16 cellular contexts compared by ENCODE assay signal in the genomic region with DNA sequence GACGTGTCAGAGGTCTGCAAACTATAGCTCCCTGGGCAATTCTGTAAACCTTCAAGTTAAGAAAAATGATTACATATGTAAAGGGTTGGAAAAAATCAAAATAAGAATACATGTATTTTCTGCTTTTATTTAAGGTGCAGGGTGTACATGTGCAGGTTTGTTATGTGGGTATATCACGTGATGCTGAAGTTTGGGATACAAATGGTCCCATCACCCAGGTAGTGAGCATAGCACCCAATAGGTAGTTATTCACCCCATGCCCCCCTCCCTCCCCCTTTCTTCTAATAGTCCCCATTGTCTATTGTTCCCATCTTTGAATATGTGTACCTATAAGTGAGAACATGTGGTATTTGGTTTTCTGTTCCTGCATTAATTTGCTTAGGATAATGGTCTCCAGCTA. TPM values are rescaled to one million over a fixed set of nuclear protein-coding genes. Genes with fewer than 3 reads are reported as not detected.
DNase-seq lines count a peak whose midpoint lies in the region; ATAC-seq, FAIRE-seq and TF ChIP-seq lines count a peak whose summit lies in the region.
"Had no signal": no experiment of that assay in that cellular context is flagged by ENCODE, and none has a peak within 500 bp of the region (broad histone marks: within the 10 kb centered on the region; RNA-seq: fewer than 3 reads in every experiment).

No MANE protein-coding gene starts in this region.

- H3K4me1 ChIP-seq in HepG2 (ENCODE audit: insufficient read depth, low read length) = no peaks in the 10 kb centered on the region
- H3K4me1 ChIP-seq in right lobe of liver = no peaks in the 10 kb centered on the region
- peaks cover 34% of the 10 kb centered on the region for H3K4me1 ChIP-seq in OCI-LY1 (ENCODE audit: insufficient read depth, low read length, severe bottlenecking)
- no peaks in the 10 kb centered on the region for H3K4me1 ChIP-seq in smooth muscle cell (ENCODE audit: low read depth)
- no peaks in the 10 kb centered on the region for H3K4me1 ChIP-seq in hepatocyte (ENCODE audit: insufficient read depth)
- H3K4me1 ChIP-seq: Caco-2 had no signal

- no TSS peak for BruUV-seq in HepG2 (replicated peaks; lab: Mats Ljungman, UMichigan)

- FAIRE-seq in HepG2 (lab: Jason Lieb, UNC) = no peak

- TF ChIP-seq EP300 in HepG2 (IDR thresholded peaks at IDR 0.05; ENCODE audit: low read depth in 2 of 2, low read length in 2 of 2) = no peak
- TF ChIP-seq EP300 in HepG2 (CRISPR knock-in tag; IDR thresholded peaks at IDR 0.05; ENCODE audit: borderline replicate concordance) = no peak

- no peak for ATAC-seq in HepG2
- no peak for ATAC-seq in right lobe of liver
- ATAC-seq: GM23338 had no signal

- H3K4me1 Mint-ChIP-seq in dendritic cell treated with granulocyte-macrophage colony-stimulating factor and Interleukin-4, amounts not matched to agents 40 ng/mL and 50 ng/mL, for 4 days (ENCODE audit: low read depth) = peaks cover 57% of the 10 kb centered on the region
- H3K4me1 Mint-ChIP-seq: CD4-positive, alpha-beta memory T cell had no signal

- H3K9ac ChIP-seq in HepG2 (ENCODE audit: insufficient read depth, low read depth, low read length) = no peak overlapping the region
- no peak overlapping the region for H3K9ac ChIP-seq in OCI-LY1 (ENCODE audit: low read length)
- H3K9ac ChIP-seq in smooth muscle cell (ENCODE audit: low read depth) = no peak overlapping the region
- H3K9ac ChIP-seq: KMS-11 had no signal

- no peaks in the 10 kb centered on the region for H3K9me3 Mint-ChIP-seq in dendritic cell treated with granulocyte-macrophage colony-stimulating factor and Interleukin-4, amounts not matched to agents 40 ng/mL and 50 ng/mL, for 4 days
- H3K9me3 Mint-ChIP-seq: GM23338 had no signal

- H3K4me3 ChIP-seq in HepG2 (replicated peaks in 1 of 3; ENCODE audit: insufficient read depth in 1 of 3, low read depth in 2 of 3, low read length in 3 of 3) = no peak overlapping the region
- H3K4me3 ChIP-seq in right lobe of liver = no peak overlapping the region
- H3K4me3 ChIP-seq in OCI-LY1 (ENCODE audit: low read depth, low read length, poor library complexity, severe bottlenecking) = no peak overlapping the region
- no peak overlapping the region for H3K4me3 ChIP-seq in smooth muscle cell
- H3K4me3 ChIP-seq in hepatocyte = no peak overlapping the region
- H3K4me3 ChIP-seq: GM23338 had no signal

- CTCF ChIA-PET in HepG2 (lab: Yijun Ruan, JAX; ENCODE audit: low intra/inter-chr PET ratio, low total read pairs) = no interaction called here

- TF ChIP-seq RAD21 in HepG2 (CRISPR knock-in tag; IDR thresholded peaks at IDR 0.05) = no peak

- H3F3A ChIP-seq in OCI-LY1 (ENCODE audit: insufficient read depth, low read length) (no peaks in the 10 kb centered on the region), smooth muscle cell (ENCODE audit: low read depth) (no peaks in the 10 kb centered on the region)

- H3K27me3 ChIP-seq in HepG2 (ENCODE audit: control insufficient read depth in 1 of 2, insufficient read depth in 2 of 2, low read length in 2 of 2) (no peaks in the 10 kb centered on the region), right lobe of liver (no peaks in the 10 kb centered on the region), OCI-LY1 (ENCODE audit: insufficient read depth, low read length) (no peaks in the 10 kb centered on the region), smooth muscle cell (ENCODE audit: low read depth) (no peaks in the 10 kb centered on the region), hepatocyte (no peaks in the 10 kb centered on the region)

- TF ChIP-seq POLR2A in HepG2 (IDR thresholded peaks at IDR 0.05; ENCODE audit: insufficient read depth in 1 of 2, low read depth in 2 of 2, low read length in 2 of 2) (no peak), right lobe of liver (IDR thresholded peaks at IDR 0.05) (no peak)

- no peaks in the 10 kb centered on the region for H3K36me3 Mint-ChIP-seq in dendritic cell treated with granulocyte-macrophage colony-stimulating factor and Interleukin-4, amounts not matched to agents 40 ng/mL and 50 ng/mL, for 4 days (ENCODE audit: low read depth)
- H3K36me3 Mint-ChIP-seq: CD4-positive, alpha-beta memory T cell had no signal

- no peaks in the 10 kb centered on the region for H3K9me3 ChIP-seq in HepG2 (ENCODE audit: low read length)
- no peaks in the 10 kb centered on the region for H3K9me3 ChIP-seq in right lobe of liver
- no peaks in the 10 kb centered on the region for H3K9me3 ChIP-seq in OCI-LY1 (ENCODE audit: low read length)
- no peaks in the 10 kb centered on the region for H3K9me3 ChIP-seq in smooth muscle cell (replicated peaks; ENCODE audit: low read depth)
- H3K9me3 ChIP-seq in hepatocyte (ENCODE audit: low read depth) = no peaks in the 10 kb centered on the region
- H3K9me3 ChIP-seq: Caco-2 had no signal

- H3K27me3 Mint-ChIP-seq in dendritic cell treated with granulocyte-macrophage colony-stimulating factor and Interleukin-4, amounts not matched to agents 40 ng/mL and 50 ng/mL, for 4 days = no peaks in the 10 kb centered on the region
- H3K27me3 Mint-ChIP-seq: CD4-positive, alpha-beta memory T cell had no signal

- intact Hi-C loops in HepG2 (cut with micrococcal nuclease; ENCODE audit: unreplicated experiment) (no loop called here), right lobe of liver (cut with DNase I) (no loop called here)
- intact Hi-C loops in dendritic cell treated with granulocyte-macrophage colony-stimulating factor and Interleukin-4, amounts not matched to agents 40 ng/mL and 50 ng/mL, for 4 days (cut with micrococcal nuclease) = loop anchor here (5.0 kb wide), 1 partner anchor 43 kb away; no protein-coding TSS in a partner anchor

- in situ Hi-C loops in HepG2 (cut with HindIII; ENCODE audit: extremely low pct_ligation_motif_present, low pct_unique_long_range_greater_than_20kb) = no loop called here

- no peak overlapping the region for H2AFZ ChIP-seq in HepG2 (ENCODE audit: low read length)
- no peak overlapping the region for H2AFZ ChIP-seq in OCI-LY1 (ENCODE audit: low read length)
- no peak overlapping the region for H2AFZ ChIP-seq in smooth muscle cell (ENCODE audit: low read depth)
- H2AFZ ChIP-seq in hepatocyte = no peak overlapping the region
- H2AFZ ChIP-seq: GM23338 had no signal

- H3K4me2 ChIP-seq in HepG2 (ENCODE audit: low read depth, low read length) = no peak overlapping the region
- no peak overlapping the region for H3K4me2 ChIP-seq in OCI-LY1 (ENCODE audit: low read length)
- H3K4me2 ChIP-seq in smooth muscle cell = no peak overlapping the region
- H3K4me2 ChIP-seq in hepatocyte = no peak overlapping the region
- H3K4me2 ChIP-seq: GM23338, KMS-11 had no signal

- H3K79me2 ChIP-seq in HepG2 (ENCODE audit: insufficient read depth, low read length) (no peaks in the 10 kb centered on the region), OCI-LY1 (ENCODE audit: insufficient read depth, low read length) (no peaks in the 10 kb centered on the region), smooth muscle cell (ENCODE audit: low read depth) (no peaks in the 10 kb centered on the region), hepatocyte (no peaks in the 10 kb centered on the region)

- H3K4me3 Mint-ChIP-seq in dendritic cell treated with granulocyte-macrophage colony-stimulating factor and Interleukin-4, amounts not matched to agents 40 ng/mL and 50 ng/mL, for 4 days = no peak overlapping the region
- H3K4me3 Mint-ChIP-seq: CD4-positive, alpha-beta memory T cell; GM23338 had no signal

- no peaks in the 10 kb centered on the region for H3K9me2 ChIP-seq in OCI-LY1 (ENCODE audit: low read depth, low read length)
- no peaks in the 10 kb centered on the region for H3K9me2 ChIP-seq in hepatocyte (replicated peaks; ENCODE audit: insufficient read depth)

- H3K27ac Mint-ChIP-seq in dendritic cell treated with granulocyte-macrophage colony-stimulating factor and Interleukin-4, amounts not matched to agents 40 ng/mL and 50 ng/mL, for 4 days = peak overlapping the region; percentile 55
- H3K27ac Mint-ChIP-seq: CD4-positive, alpha-beta memory T cell; GM23338 had no signal

- H4K20me1 ChIP-seq in HepG2 (ENCODE audit: insufficient read depth, low read length) (no peaks in the 10 kb centered on the region), OCI-LY1 (ENCODE audit: insufficient read depth, low read length) (no peaks in the 10 kb centered on the region), smooth muscle cell (ENCODE audit: low read depth) (no peaks in the 10 kb centered on the region), hepatocyte (ENCODE audit: insufficient read depth, poor library complexity, severe bottlenecking) (no peaks in the 10 kb centered on the region)

- H3K27ac ChIP-seq in HepG2 (ENCODE audit: extremely low read length, insufficient read depth, low read length) = no peak overlapping the region
- H3K27ac ChIP-seq in right lobe of liver = no peak overlapping the region
- H3K27ac ChIP-seq in OCI-LY1 (ENCODE audit: low read depth, low read length, poor library complexity, severe bottlenecking) = peak overlapping the region; percentile 34
- no peak overlapping the region for H3K27ac ChIP-seq in smooth muscle cell (ENCODE audit: low read depth)
- H3K27ac ChIP-seq in hepatocyte = no peak overlapping the region
- H3K27ac ChIP-seq: 22Rv1, KMS-11 had no signal

- POLR2A ChIA-PET in HepG2 (lab: Yijun Ruan, JAX) = no interaction called here

- H3K36me3 ChIP-seq in HepG2 (replicated peaks in 1 of 2; ENCODE audit: control insufficient read depth in 1 of 2, insufficient read depth in 2 of 2, low read length in 2 of 2) (no peaks in the 10 kb centered on the region), right lobe of liver (no peaks in the 10 kb centered on the region), OCI-LY1 (ENCODE audit: insufficient read depth, low read length) (no peaks in the 10 kb centered on the region), smooth muscle cell (ENCODE audit: low read depth) (no peaks in the 10 kb centered on the region), hepatocyte (replicated peaks; ENCODE audit: insufficient read depth, low read depth) (no peaks in the 10 kb centered on the region)

- WGBS in HepG2 (ENCODE audit: low lambda C conversion rate) = 32% methylated on average over 2 of the region's 2 CpGs
- WGBS in right lobe of liver (ENCODE audit: insufficient coverage, low coverage, low lambda C conversion rate, missing lambda C conversion rate) = 83% methylated on average over 2 of the region's 2 CpGs
- 93% methylated on average over 2 of the region's 2 CpGs for WGBS in smooth muscle cell (ENCODE audit: low lambda C conversion rate)
- 88% methylated on average over 2 of the region's 2 CpGs for WGBS in hepatocyte (ENCODE audit: low lambda C conversion rate, missing lambda C conversion rate)

- DNase-seq in HepG2 (ENCODE audit: low spot score) = no peak
- DNase-seq in right lobe of liver = no peak
- no peak for DNase-seq in smooth muscle cell (lab: John Stamatoyannopoulos, UW; ENCODE audit: unreplicated experiment)
- no peak for DNase-seq in hepatocyte (ENCODE audit: low spot score)
- DNase-seq in GM20000 (ENCODE audit: low spot score) = no peak
- DNase-seq: C1 segment of cervical spinal cord; Caco-2; CD4-positive, alpha-beta memory T cell; DMS53; H7; IMR-90 had no signal

- TF ChIP-seq CTCF in HepG2 (CRISPR knock-in tag; IDR thresholded peaks at IDR 0.05) (no peak), right lobe of liver (IDR thresholded peaks at IDR 0.05) (no peak), OCI-LY1 (IDR thresholded peaks at IDR 0.05; ENCODE audit: low read length) (no peak), smooth muscle cell (IDR thresholded peaks at IDR 0.05; ENCODE audit: borderline replicate concordance, insufficient read depth, poor library complexity, severe bottlenecking) (no peak), hepatocyte (IDR thresholded peaks at IDR 0.05; ENCODE audit: poor library complexity) (no peak), GM20000 (IDR thresholded peaks at IDR 0.05; ENCODE audit: extremely low read depth, missing control alignments) (no peak)

RNA-seq across cellular contexts. Expression of a gene that starts 51.1 kb away (rescaled TPM):
- total RNA-seq in HepG2 (2016; rRNA removed; fragmentation: Illumina TruSeq; extraction: Trizol) (0.13 and 0.18 TPM in 2 replicates), right lobe of liver (not detected), smooth muscle cell (not detected in 2 replicates), hepatocyte (0.33 TPM in 1 of 2 replicates, not detected in the other)
- 0.09 TPM in 1 of 2 replicates, not detected in the other for total RNA-seq in HepG2 (2016; cell fraction: cytosol; rRNA removed; fragmentation: Illumina TruSeq; extraction: Trizol; ENCODE audit: low read depth)
- total RNA-seq in HepG2 (2016; cell fraction: insoluble cytoplasmic fraction; rRNA removed; fragmentation: Illumina TruSeq; extraction: Trizol) = 0.15 and 0.16 TPM in 2 replicates
- total RNA-seq in HepG2 (2016; cell fraction: membrane; rRNA removed; fragmentation: Illumina TruSeq; extraction: Trizol) = 0.06 and 0.17 TPM in 2 replicates
- total RNA-seq in HepG2 (2016; cell fraction: nucleus; rRNA removed; fragmentation: Illumina TruSeq; extraction: Trizol) = 0.13 TPM in 1 of 2 replicates, not detected in the other
- polyA plus RNA-seq in HepG2 (2011; rRNA removed) (0.03 and 0.04 TPM in 2 replicates), smooth muscle cell (not detected in 2 replicates), hepatocyte (not detected in 2 replicates)
- polyA plus RNA-seq in HepG2 (2011; cell fraction: cytosol; rRNA removed) = 0.03 TPM in 2 replicates
- polyA plus RNA-seq in HepG2 (2011; cell fraction: nucleus; rRNA removed) = 0.05 TPM in 1 of 2 replicates, not detected in the other
- polyA plus RNA-seq in HepG2 (2012) = 0.24 TPM in 1 of 2 replicates, not detected in the other
- polyA plus RNA-seq in HepG2 (2016; cell fraction: cytosol; fragmentation: Illumina TruSeq; extraction: Trizol; ENCODE audit: low read depth) = not detected in 2 replicates
- 0.13 TPM in 1 of 2 replicates, not detected in the other for polyA plus RNA-seq in HepG2 (2016; cell fraction: insoluble cytoplasmic fraction; fragmentation: Illumina TruSeq; extraction: Trizol; ENCODE audit: low read depth)
- polyA plus RNA-seq in HepG2 (2016; cell fraction: membrane; fragmentation: Illumina TruSeq; extraction: Trizol; ENCODE audit: low read depth) = not detected in 2 replicates
- 0.16 and 0.22 TPM in 2 replicates for polyA plus RNA-seq in HepG2 (2016; cell fraction: nucleus; fragmentation: Illumina TruSeq; extraction: Trizol; ENCODE audit: insufficient read depth, low read depth)
- not detected in 2 replicates for polyA minus RNA-seq in HepG2 (2011; rRNA and poly(A)+ RNA removed; ENCODE audit: low replicate concordance)
- not detected in 2 replicates for polyA minus RNA-seq in HepG2 (2011; cell fraction: cytosol; rRNA and poly(A)+ RNA removed)
- polyA minus RNA-seq in HepG2 (2011; cell fraction: nucleus; rRNA and poly(A)+ RNA removed) = not detected in 2 replicates
- total RNA-seq: GM23338, H7, IMR-90 had no signal
- polyA plus RNA-seq: CD4-positive, alpha-beta memory T cell; GM23338; IMR-90 had no signal
